Comparison of ENCODE assay signal across 8 cellular contexts in genomic region chr6:33411632-33412005, GRCh38. TPM values are rescaled to one million over a fixed set of nuclear protein-coding genes. Genes with fewer than 3 reads are reported as not detected.
DNase-seq lines count a peak whose midpoint lies in the region; ATAC-seq lines count a peak whose summit lies in the region.

No MANE protein-coding gene starts in this region.

- H3K27me3 ChIP-seq in iPS-20b (ENCODE audit: insufficient read depth, low read length) (no peaks in the 10 kb centered on the region), stomach smooth muscle (ENCODE audit: control insufficient read depth in 1 of 2, insufficient read depth in 2 of 2, low read length in 2 of 2) (no peaks in the 10 kb centered on the region)

- peak overlapping the region; percentile 92 for H3K4me3 ChIP-seq in iPS-20b (ENCODE audit: low read length)
- peak overlapping the region; percentile 84 to 88 for H3K4me3 ChIP-seq in stomach smooth muscle (ENCODE audit: low read length in 2 of 2)

- H3K4me1 ChIP-seq in iPS-20b (ENCODE audit: insufficient read depth, low read length) (peaks cover 17% of the 10 kb centered on the region; the same call in 1 of the 2 replicates), stomach smooth muscle (ENCODE audit: control insufficient read depth, insufficient read depth, low read length) (peaks cover 45% of the 10 kb centered on the region)

- H3K27ac ChIP-seq in iPS-20b (ENCODE audit: low read length) (no peak overlapping the region), stomach smooth muscle (ENCODE audit: low read length) (peak overlapping the region; percentile 94)

- peak overlapping the region; percentile 87; the same call in 1 of the 2 replicates for H3K9ac ChIP-seq in iPS-20b (ENCODE audit: low read depth, low read length)
- peak overlapping the region; percentile 88 to 93 for H3K9ac ChIP-seq in stomach smooth muscle (ENCODE audit: low read length in 2 of 2)

- peaks cover 75% of the 10 kb centered on the region for H3K36me3 Mint-ChIP-seq in activated T-helper 2 cell treated with anti-CD3 and anti-CD28 coated beads, Interferon-gamma antibody, Interleukin-2, Interleukin-4, amounts not matched to agents 10 μg/mL and 5 μg/mL and 100 μg/mL, durations not matched to agents 14 hours and 24 hours and 36 hours (ENCODE audit: low read depth)

- H3K27ac Mint-ChIP-seq in activated T-helper 2 cell treated with anti-CD3 and anti-CD28 coated beads, Interferon-gamma antibody, Interleukin-2, Interleukin-4, amounts not matched to agents 10 μg/mL and 5 μg/mL and 100 μg/mL, durations not matched to agents 14 hours and 24 hours and 36 hours = peak overlapping the region; percentile 35

- H3K9me3 Mint-ChIP-seq in activated T-helper 2 cell treated with anti-CD3 and anti-CD28 coated beads, Interferon-gamma antibody, Interleukin-2, Interleukin-4, amounts not matched to agents 10 μg/mL and 5 μg/mL and 100 μg/mL, durations not matched to agents 14 hours and 24 hours and 36 hours = no peaks in the 10 kb centered on the region

- H3K9me3 ChIP-seq in iPS-20b (ENCODE audit: insufficient read depth, low read depth, low read length) (no peaks in the 10 kb centered on the region), stomach smooth muscle (ENCODE audit: control insufficient read depth in 2 of 2, low read length in 2 of 2) (no peaks in the 10 kb centered on the region)

- H3K4me1 Mint-ChIP-seq in activated T-helper 2 cell treated with anti-CD3 and anti-CD28 coated beads, Interferon-gamma antibody, Interleukin-2, Interleukin-4, amounts not matched to agents 10 μg/mL and 5 μg/mL and 100 μg/mL, durations not matched to agents 14 hours and 24 hours and 36 hours (ENCODE audit: low read depth) = peaks cover 44% of the 10 kb centered on the region

- intact Hi-C loops in activated T-helper 2 cell treated with anti-CD3 and anti-CD28 coated beads, Interferon-gamma antibody, Interleukin-2, Interleukin-4, amounts not matched to agents 10 μg/mL and 5 μg/mL and 100 μg/mL, durations not matched to agents 14 hours and 24 hours and 36 hours (cut with micrococcal nuclease) = loop anchor here (2.0 to 10.0 kb wide), 3 partner anchors 211 to 441 kb away; partner anchors contain the start of genes RXRB and SLC39A7

- DNase-seq in DMS53 (lab: John Stamatoyannopoulos, UW) (peak; percentile 40), DMS53 treated with DMSO at 0.1 percent for 48 hours (lab: John Stamatoyannopoulos, UW; ENCODE audit: unreplicated experiment) (no peak), NOMO-1 treated with dmso at 0.1 percent for 144 hours (lab: John Stamatoyannopoulos, UW; ENCODE audit: unreplicated experiment) (no peak)
- DNase-seq in activated T-helper 2 cell treated with anti-CD3 and anti-CD28 coated beads, Interferon-gamma antibody, Interleukin-2, Interleukin-4, amounts not matched to agents 10 μg/mL and 5 μg/mL and 100 μg/mL, durations not matched to agents 14 hours and 24 hours and 36 hours (ENCODE audit: low spot score) = no peak

- H3K27me3 Mint-ChIP-seq in activated T-helper 2 cell treated with anti-CD3 and anti-CD28 coated beads, Interferon-gamma antibody, Interleukin-2, Interleukin-4, amounts not matched to agents 10 μg/mL and 5 μg/mL and 100 μg/mL, durations not matched to agents 14 hours and 24 hours and 36 hours (ENCODE audit: low read depth) = no peaks in the 10 kb centered on the region

- H3K4me3 Mint-ChIP-seq in activated T-helper 2 cell treated with anti-CD3 and anti-CD28 coated beads, Interferon-gamma antibody, Interleukin-2, Interleukin-4, amounts not matched to agents 10 μg/mL and 5 μg/mL and 100 μg/mL, durations not matched to agents 14 hours and 24 hours and 36 hours (ENCODE audit: low read depth) = peak overlapping the region; percentile 73

- H3K36me3 ChIP-seq in iPS-20b (ENCODE audit: insufficient read depth, low read depth, low read length) (peaks cover 62% of the 10 kb centered on the region), stomach smooth muscle (ENCODE audit: control insufficient read depth in 2 of 2, insufficient read depth in 2 of 2, low read length in 2 of 2) (peaks cover 30 to 38% of the 10 kb centered on the region in 2 donors)

- no peak for ATAC-seq in GM18868 (IDR thresholded peaks at IDR 0.05; ENCODE audit: unreplicated experiment)
- ATAC-seq in GM21717 (IDR thresholded peaks at IDR 0.05; ENCODE audit: unreplicated experiment) = no peak

RNA-seq across cellular contexts. Expression of gene PHF1, which starts 0.8 kb away (rescaled TPM):
- 33.0 and 39.1 TPM in 2 replicates for total RNA-seq in activated T-helper 2 cell treated with anti-CD3 and anti-CD28 coated beads, Interferon-gamma antibody, Interleukin-2, Interleukin-4, amounts not matched to agents 10 μg/mL and 5 μg/mL and 100 μg/mL, durations not matched to agents 14 hours and 24 hours and 36 hours

RNA-seq across cellular contexts. Expression of gene CUTA, which starts 6.3 kb away (rescaled TPM):
- 143 and 146 TPM in 2 replicates for total RNA-seq in activated T-helper 2 cell treated with anti-CD3 and anti-CD28 coated beads, Interferon-gamma antibody, Interleukin-2, Interleukin-4, amounts not matched to agents 10 μg/mL and 5 μg/mL and 100 μg/mL, durations not matched to agents 14 hours and 24 hours and 36 hours

RNA-seq across cellular contexts. Expression of gene SYNGAP1, which starts 8.2 kb away (rescaled TPM):
- total RNA-seq in activated T-helper 2 cell treated with anti-CD3 and anti-CD28 coated beads, Interferon-gamma antibody, Interleukin-2, Interleukin-4, amounts not matched to agents 10 μg/mL and 5 μg/mL and 100 μg/mL, durations not matched to agents 14 hours and 24 hours and 36 hours = 60.1 and 71.3 TPM in 2 replicates

RNA-seq across cellular contexts. Expression of gene KIFC1, which starts 20.0 kb away (rescaled TPM):
- 78.3 and 80.9 TPM in 2 replicates for total RNA-seq in activated T-helper 2 cell treated with anti-CD3 and anti-CD28 coated beads, Interferon-gamma antibody, Interleukin-2, Interleukin-4, amounts not matched to agents 10 μg/mL and 5 μg/mL and 100 μg/mL, durations not matched to agents 14 hours and 24 hours and 36 hours

RNA-seq across cellular contexts. Expression of gene ZBTB9, which starts 42.8 kb away (rescaled TPM):
- total RNA-seq in activated T-helper 2 cell treated with anti-CD3 and anti-CD28 coated beads, Interferon-gamma antibody, Interleukin-2, Interleukin-4, amounts not matched to agents 10 μg/mL and 5 μg/mL and 100 μg/mL, durations not matched to agents 14 hours and 24 hours and 36 hours = 11.4 and 11.5 TPM in 2 replicates
